Comparison of ENCODE assay signal across 1 cellular context in genomic region chr20:25327521-25328235, GRCh38.
TF ChIP-seq lines count a peak whose summit lies in the region.

No MANE protein-coding gene starts in this region.

TF ChIP-seq in GM23338, 12 proteins besides CTCF, POLR2A, EP300 and RAD21 (continued from another document):
- TF ChIP-seq ZNF462 (CRISPR knock-in tag; IDR thresholded peaks at IDR 0.05) = no peak
- no peak for TF ChIP-seq ZNF114 (CRISPR knock-in tag; IDR thresholded peaks at IDR 0.05)
- no peak for TF ChIP-seq NANOG (IDR thresholded peaks at IDR 0.05; ENCODE audit: borderline replicate concordance)
- no peak for TF ChIP-seq STAT1 (IDR thresholded peaks at IDR 0.05; ENCODE audit: unreplicated experiment)
